18 cellular contexts compared by ENCODE assay signal in genomic region chr1:180544050-180544449, GRCh38. TPM values are rescaled to one million over a fixed set of nuclear protein-coding genes. Genes with fewer than 3 reads are reported as not detected.
"Had no signal": no experiment of that assay in that cellular context is flagged by ENCODE, and none has a peak within 500 bp of the region (broad histone marks: within the 10 kb centered on the region; RNA-seq: fewer than 3 reads in every experiment).

No MANE protein-coding gene starts in this region.

- H3K9me3 ChIP-seq: esophagus muscularis mucosa, neutrophil had no signal

- DNase-seq: activated naive CD4-positive, alpha-beta T cell; activated T-cell treated with anti-CD3 and anti-CD28 coated beads for 4 hours; anterior cingulate cortex; hypothalamus; naive B cell; posterior cingulate gyrus; stimulated activated CD4-positive, alpha-beta T cell treated with anti-CD3 and anti-CD28 coated beads, Interleukin-15, amount 100 ng/mL, for 24 hours; stimulated activated CD4-positive, alpha-beta T cell treated with anti-CD3 and anti-CD28 coated beads, Interleukin-4, amount 100 ng/mL, for 1 hour; stimulated activated naive CD4-positive, alpha-beta T cell; substantia nigra had no signal

- FAIRE-seq: colon had no signal

- H3K27ac ChIP-seq: neutrophil, skin epidermis had no signal

- H3K4me3 ChIP-seq: esophagus muscularis mucosa, skin epidermis had no signal

- H3K36me3 ChIP-seq: esophagus muscularis mucosa, neutrophil had no signal

- H3K27me3 ChIP-seq: esophagus muscularis mucosa, neutrophil had no signal

RNA-seq across cellular contexts. Expression of gene OVAAL, which starts 14.7 kb away (rescaled TPM):
- total RNA-seq: esophagus muscularis mucosa, glomerular endothelial cell, kidney epithelial cell, lung microvascular endothelial cell, mononuclear cell had no signal
